17 cellular contexts compared by ENCODE assay signal in genomic region chr2:201137505-201138400, GRCh38. TPM values are rescaled to one million over a fixed set of nuclear protein-coding genes. Genes with fewer than 3 reads are reported as not detected.
DNase-seq lines count a peak whose midpoint lies in the region; ATAC-seq and TF ChIP-seq lines count a peak whose summit lies in the region.
"Had no signal": no experiment of that assay in that cellular context is flagged by ENCODE, and none has a peak within 500 bp of the region (broad histone marks: within the 10 kb centered on the region; RNA-seq: fewer than 3 reads in every experiment).

No MANE protein-coding gene starts in this region.

- no peak overlapping the region for H3K18ac ChIP-seq in trophoblast cell (ENCODE audit: low read length)

- peak overlapping the region in 1 of 7 donors; percentile 27 for H3K4me3 Mint-ChIP-seq in CD8-positive, alpha-beta memory T cell
- H3K4me3 Mint-ChIP-seq: T-helper 1 cell treated with Interleukin-12 subunit alpha and Interleukin-12 subunit beta and Interleukin-4 antibody, amounts not matched to agents 30 μg/mL and 1 μg/mL, for 36 hours had no signal

- no peak overlapping the region for H2BK5ac ChIP-seq in trophoblast cell (ENCODE audit: low read depth, low read length, poor library complexity)

- H2AFZ ChIP-seq in trophoblast cell (ENCODE audit: insufficient read depth, low read length, poor library complexity) (no peak overlapping the region), SK-N-SH (ENCODE audit: low read depth) (no peak overlapping the region)

- H2BK12ac ChIP-seq in trophoblast cell (ENCODE audit: low read length), result no peak overlapping the region

- TF ChIP-seq CTCF in right atrium auricular region (IDR thresholded peaks at IDR 0.05) (no peak), SK-N-SH (IDR thresholded peaks at IDR 0.05) (no peak), colonic mucosa (IDR thresholded peaks at IDR 0.05) (no peak)

- H3K4me2 ChIP-seq in trophoblast cell (ENCODE audit: low read length) (no peak overlapping the region), SK-N-SH (no peak overlapping the region)

- H3K36me3 Mint-ChIP-seq in CD8-positive, alpha-beta memory T cell, result peaks cover 20 to 87% (median 31%) of the 10 kb centered on the region in 3 donors

- peaks cover 3% of the 10 kb centered on the region for H3K79me1 ChIP-seq in trophoblast cell (ENCODE audit: low read length)

- H3K9me2 ChIP-seq in SK-N-SH, result no peaks in the 10 kb centered on the region

- no peaks in the 10 kb centered on the region for H3K9me3 ChIP-seq in CD8-positive, alpha-beta memory T cell (ENCODE audit: low read length)
- H3K9me3 ChIP-seq in right atrium auricular region (no peaks in the 10 kb centered on the region), trophoblast cell (ENCODE audit: insufficient read depth, low read depth, low read length) (no peaks in the 10 kb centered on the region), SK-N-SH (no peaks in the 10 kb centered on the region), colonic mucosa (no peaks in the 10 kb centered on the region)
- H3K9me3 ChIP-seq: Caco-2, stomach had no signal

- no peak overlapping the region for H4K8ac ChIP-seq in trophoblast cell (ENCODE audit: low read depth, low read length)

- TF ChIP-seq EP300 in SK-N-SH (IDR thresholded peaks at IDR 0.05; ENCODE audit: borderline replicate concordance in 1 of 2, low read depth in 1 of 2, low read length in 1 of 2), result no peak

- no peak overlapping the region for H2AK5ac ChIP-seq in trophoblast cell (ENCODE audit: low read length)

- no peak for DNase-seq in CD8-positive, alpha-beta memory T cell
- no peak for DNase-seq in right atrium auricular region (ENCODE audit: low spot score)
- DNase-seq in trophoblast cell, result peak; percentile 86 to 88
- DNase-seq in SK-N-SH, result no peak
- no peak for DNase-seq in colonic mucosa
- DNase-seq: AML-193, amniotic stem cell, Caco-2, NCI-H1105 treated with DMSO at 0.1 percent for 48 hours, NCI-H526, SHP77 treated with DMSO at 0.1 percent for 48 hours, stomach had no signal

- no peak for ATAC-seq in GM18498 (IDR thresholded peaks at IDR 0.05; ENCODE audit: unreplicated experiment)
- ATAC-seq in HG03108 (IDR thresholded peaks at IDR 0.05; ENCODE audit: unreplicated experiment), result no peak

- no peak overlapping the region for H3K23ac ChIP-seq in trophoblast cell (ENCODE audit: low read length)

- peaks cover 3% of the 10 kb centered on the region for H3F3A ChIP-seq in SK-N-SH (replicated peaks; ENCODE audit: insufficient read depth)

- TF ChIP-seq RAD21 in SK-N-SH (IDR thresholded peaks at IDR 0.05; ENCODE audit: low read length), result no peak

- H3K79me2 ChIP-seq in trophoblast cell (ENCODE audit: control insufficient read depth, insufficient read depth, low read length, poor library complexity) (no peaks in the 10 kb centered on the region), SK-N-SH (ENCODE audit: insufficient read depth) (peaks cover 61% of the 10 kb centered on the region)

- no peak overlapping the region for H3K14ac ChIP-seq in trophoblast cell (ENCODE audit: low read length)

- H3K9me3 Mint-ChIP-seq in CD8-positive, alpha-beta memory T cell, result no peaks in the 10 kb centered on the region
- H3K9me3 Mint-ChIP-seq: T-helper 1 cell treated with Interleukin-12 subunit alpha and Interleukin-12 subunit beta and Interleukin-4 antibody, amounts not matched to agents 30 μg/mL and 1 μg/mL, for 36 hours had no signal

- no peak overlapping the region for H2BK120ac ChIP-seq in trophoblast cell (ENCODE audit: insufficient read depth, low read length, poor library complexity)

- H4K20me1 ChIP-seq in SK-N-SH (ENCODE audit: insufficient read depth), result no peaks in the 10 kb centered on the region

- POLR2A ChIA-PET in CD8-positive, alpha-beta memory T cell (lab: Charles Lee), result interaction anchor here (2.8 kb wide), 1 partner anchor 21 kb away, joined by 10 read pairs; the partner anchor contains the start of gene CFLAR
- POLR2A ChIA-PET in SK-N-SH (lab: Yijun Ruan, JAX), result no interaction called here

- peak; percentile 20 for TF ChIP-seq POLR2A in GM19193 (IDR thresholded peaks at IDR 0.05; ENCODE audit: extremely low read depth, insufficient read depth, insufficient read length)

- intact Hi-C loops in colonic mucosa (cut with DNase I), result no loop called here

- no peak overlapping the region for H3K4ac ChIP-seq in trophoblast cell (ENCODE audit: low read depth, low read length)

- peaks cover 36 to 50% (median 48%) of the 10 kb centered on the region in 3 donors for H3K4me1 Mint-ChIP-seq in CD8-positive, alpha-beta memory T cell

- H3K9ac ChIP-seq in trophoblast cell (ENCODE audit: low read length) (no peak overlapping the region), SK-N-SH (no peak overlapping the region), colonic mucosa (ENCODE audit: low read depth in 2 of 2, low read length in 2 of 2) (no peak overlapping the region)

- H3K4me1 ChIP-seq in CD8-positive, alpha-beta memory T cell (ENCODE audit: insufficient read depth, low read length), result peaks cover 7% of the 10 kb centered on the region
- H3K4me1 ChIP-seq in right atrium auricular region (peaks cover 0 to 56% of the 10 kb centered on the region in 2 donors), trophoblast cell (ENCODE audit: control insufficient read depth in 1 of 2, insufficient read depth in 2 of 2, low read length in 2 of 2) (peaks cover 13% of the 10 kb centered on the region in 2 experiments), SK-N-SH (ENCODE audit: control insufficient read depth in 1 of 2, insufficient read depth in 2 of 2, low read depth in 1 of 2, low read length in 1 of 2) (0 out of 4 replicates have a peak, but pooled peaks cover 0 to 3% of the 10 kb centered on the region in 2 experiments), colonic mucosa (no peaks in the 10 kb centered on the region)

- WGBS in trophoblast cell (ENCODE audit: extremely low coverage, insufficient coverage, insufficient read length), result no CpG with 5 or more reads among the region's 28 CpGs
- 97% methylated on average over 27 of the region's 28 CpGs for WGBS in SK-N-SH (ENCODE audit: low lambda C conversion rate)

- H3K27ac ChIP-seq in CD8-positive, alpha-beta memory T cell (ENCODE audit: low read depth, low read length), result no peak overlapping the region
- H3K27ac ChIP-seq in right atrium auricular region (peak overlapping the region; percentile 49 to 71), trophoblast cell (ENCODE audit: low read depth, low read length) (no peak overlapping the region), SK-N-SH (ENCODE audit: low read depth in 2 of 2, low read length in 1 of 2) (no peak overlapping the region), colonic mucosa (no peak overlapping the region)
- H3K27ac ChIP-seq: cardiac muscle cell had no signal

- H3K27me3 Mint-ChIP-seq in CD8-positive, alpha-beta memory T cell, result no peaks in the 10 kb centered on the region

- peak overlapping the region in 6 of 8 donors; percentile 54 to 91 (median 56) for H3K27ac Mint-ChIP-seq in CD8-positive, alpha-beta memory T cell

- H3K36me3 ChIP-seq in CD8-positive, alpha-beta memory T cell (ENCODE audit: insufficient read depth, low read length), result peaks cover 53% of the 10 kb centered on the region
- peaks cover 91% of the 10 kb centered on the region for H3K36me3 ChIP-seq in right atrium auricular region
- peaks cover 5 to 12% of the 10 kb centered on the region in 2 experiments for H3K36me3 ChIP-seq in trophoblast cell (ENCODE audit: control insufficient read depth in 1 of 2, insufficient read depth in 2 of 2, low read length in 2 of 2)
- peaks cover 35 to 52% of the 10 kb centered on the region in 2 experiments for H3K36me3 ChIP-seq in SK-N-SH (replicated peaks in 1 of 2; ENCODE audit: control insufficient read depth in 1 of 2, insufficient read depth in 2 of 2, low read length in 1 of 2)
- H3K36me3 ChIP-seq in colonic mucosa, result peaks cover 37% of the 10 kb centered on the region
- H3K36me3 ChIP-seq: cardiac muscle cell had no signal

- no peak overlapping the region for H3K4me3 ChIP-seq in CD8-positive, alpha-beta memory T cell (ENCODE audit: low read length)
- no peak overlapping the region for H3K4me3 ChIP-seq in right atrium auricular region
- no peak overlapping the region for H3K4me3 ChIP-seq in trophoblast cell (ENCODE audit: low read depth, low read length)
- H3K4me3 ChIP-seq in SK-N-SH (ENCODE audit: low read depth in 2 of 2, low read length in 1 of 2), result no peak overlapping the region
- H3K4me3 ChIP-seq in colonic mucosa, result no peak overlapping the region
- H3K4me3 ChIP-seq: cardiac muscle cell, stomach had no signal

- no peaks in the 10 kb centered on the region for H3K27me3 ChIP-seq in CD8-positive, alpha-beta memory T cell (ENCODE audit: insufficient read depth, low read length, poor library complexity, severe bottlenecking)
- H3K27me3 ChIP-seq in right atrium auricular region, result no peaks in the 10 kb centered on the region
- H3K27me3 ChIP-seq in trophoblast cell (ENCODE audit: insufficient read depth, low read length), result no peaks in the 10 kb centered on the region
- no peaks in the 10 kb centered on the region for H3K27me3 ChIP-seq in SK-N-SH (ENCODE audit: insufficient read depth)
- H3K27me3 ChIP-seq in colonic mucosa, result no peaks in the 10 kb centered on the region
- H3K27me3 ChIP-seq: cardiac muscle cell, stomach had no signal

- CTCF ChIA-PET in CD8-positive, alpha-beta memory T cell (lab: Charles Lee), result interaction anchor here (0.6 to 1.9 kb wide), 3 partner anchors 11 to 1434 kb away, joined by 3 to 4 read pairs (median 3); no protein-coding TSS in a partner anchor
- CTCF ChIA-PET in SK-N-SH (lab: Yijun Ruan, JAX), result no interaction called here

- no peak overlapping the region for H4K12ac ChIP-seq in trophoblast cell (ENCODE audit: low read depth, low read length)

- no peak overlapping the region for H4K91ac ChIP-seq in trophoblast cell (ENCODE audit: low read depth, low read length)

TF ChIP-seq in SK-N-SH, 30 proteins besides CTCF, POLR2A, EP300 and RAD21 (continues in another document):
- no peak for TF ChIP-seq ELF1 (IDR thresholded peaks at IDR 0.05)
- no peak for TF ChIP-seq FOXM1 (IDR thresholded peaks at IDR 0.05; ENCODE audit: low read depth)
- no peak for TF ChIP-seq MXI1 (IDR thresholded peaks at IDR 0.05; ENCODE audit: low read depth, low read length)
- TF ChIP-seq MEF2A (IDR thresholded peaks at IDR 0.05; ENCODE audit: borderline replicate concordance, low read depth), result no peak

RNA-seq across cellular contexts. Expression of gene CFLAR, which starts 21.8 kb away (rescaled TPM):
- 100 to 1,000 TPM; 291 to 303 TPM for total RNA-seq in CD8-positive, alpha-beta memory T cell
- 172 TPM for polyA plus RNA-seq in CD8-positive, alpha-beta memory T cell
- total RNA-seq in right atrium auricular region (100 to 1,000 TPM; 154 to 179 TPM), colonic mucosa (100 to 1,000 TPM in 1 of 2 donors, 10 to 100 TPM in 1; 90.1 to 126 TPM)
- polyA plus RNA-seq in trophoblast cell (2013), result 14.5 TPM in 2 replicates
- 23.7 and 32.6 TPM in 2 replicates for polyA plus RNA-seq in SK-N-SH (2012; rRNA removed)
- 23.3 and 30.1 TPM in 2 replicates for polyA plus RNA-seq in SK-N-SH (2012; cell fraction: cytosol; rRNA removed)
- 63.1 and 81.3 TPM in 2 replicates for polyA plus RNA-seq in SK-N-SH (2012; cell fraction: nucleus; rRNA removed)

RNA-seq across cellular contexts. Expression of gene CASP10, which starts 45.2 kb away (rescaled TPM):
- 1 to 10 TPM; 6.7 to 7.3 TPM for total RNA-seq in CD8-positive, alpha-beta memory T cell
- 8.1 TPM for polyA plus RNA-seq in CD8-positive, alpha-beta memory T cell
- total RNA-seq in right atrium auricular region (1 to 10 TPM; 3.5 to 6.8 TPM), colonic mucosa (10 to 100 TPM; 28.0 to 52.3 TPM)
- polyA plus RNA-seq in trophoblast cell (2013), result 0.24 and 0.29 TPM in 2 replicates
- 0.12 and 0.31 TPM in 2 replicates for polyA plus RNA-seq in SK-N-SH (2012; rRNA removed)
- 0.17 and 0.21 TPM in 2 replicates for polyA plus RNA-seq in SK-N-SH (2012; cell fraction: cytosol; rRNA removed)
- 0.11 and 0.74 TPM in 2 replicates for polyA plus RNA-seq in SK-N-SH (2012; cell fraction: nucleus; rRNA removed)

Comparison
In these comparisons a context has a peak if more than half of its experiments do, and no peak if none do; other contexts are left out.
1. DNase-seq: peak in trophoblast cell (2 of 2); none in CD8-positive, alpha-beta memory T cell (0 of 5), right atrium auricular region (single experiment), SK-N-SH (single experiment) and colonic mucosa (single experiment).
2. H3K27ac ChIP-seq: peak in right atrium auricular region (2 of 2); none in CD8-positive, alpha-beta memory T cell (single experiment), trophoblast cell (single experiment), SK-N-SH (0 of 2) and colonic mucosa (single experiment).